In the genomic region with DNA sequence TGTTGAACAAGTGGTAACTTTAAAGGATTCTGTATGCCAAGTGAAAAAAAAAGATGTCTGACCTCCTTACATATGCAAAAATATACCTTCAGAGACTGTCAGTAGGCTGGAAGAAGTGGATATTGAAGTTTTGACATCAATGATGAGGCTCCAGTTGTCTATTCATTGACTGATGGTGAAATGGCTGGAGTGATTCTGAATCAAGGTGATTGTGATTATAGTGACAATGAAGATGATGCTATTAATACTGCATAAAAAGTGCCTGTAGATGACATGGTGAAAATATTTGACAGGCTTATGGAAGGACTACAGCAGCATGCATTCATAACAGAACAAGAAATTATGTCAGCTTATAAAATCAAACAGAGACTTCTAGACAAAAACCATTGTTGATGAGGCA, we compare ENCODE assay signal across 10 cellular contexts. TPM values are rescaled to one million over a fixed set of nuclear protein-coding genes. Genes with fewer than 3 reads are reported as not detected.
"Had no signal": no experiment of that assay in that cellular context is flagged by ENCODE, and none has a peak within 500 bp of the region (broad histone marks: within the 10 kb centered on the region; RNA-seq: fewer than 3 reads in every experiment).

No MANE protein-coding gene starts in this region.

- FAIRE-seq: H54, HepG2 had no signal

- H3K9ac ChIP-seq: GM23248 had no signal

- H2AFZ ChIP-seq: GM23248 had no signal

- ATAC-seq: HepG2 had no signal

- DNase-seq: GM23248, GOT3, H9, HCEC 1CT, KBM-7 had no signal

- H3K27ac ChIP-seq: GM23248, HL-60 had no signal

- H3K4me3 ChIP-seq: GM23248 had no signal

RNA-seq across cellular contexts. Expression of a gene that starts 4.1 kb away (rescaled TPM):
- total RNA-seq: GM23248, HepG2, HT1080 had no signal
- polyA plus RNA-seq: GM23248, HepG2, IgD-negative memory B cell had no signal

RNA-seq across cellular contexts. Expression of a gene that starts 53.8 kb away (rescaled TPM):
- total RNA-seq: GM23248, H9, HepG2, HT1080 had no signal
- polyA plus RNA-seq: GM23248, HepG2 had no signal
